Comparison of ENCODE assay signal across 9 cellular contexts in genomic region chr18:61893304-61893970, GRCh38. TPM values are rescaled to one million over a fixed set of nuclear protein-coding genes. Genes with fewer than 3 reads are reported as not detected.
DNase-seq lines count a peak whose midpoint lies in the region; ATAC-seq and TF ChIP-seq lines count a peak whose summit lies in the region.
"Had no signal": no experiment of that assay in that cellular context is flagged by ENCODE, and none has a peak within 500 bp of the region (broad histone marks: within the 10 kb centered on the region; RNA-seq: fewer than 3 reads in every experiment).

No MANE protein-coding gene starts in this region.

- H3K4me3 Mint-ChIP-seq in progenitor cell of endocrine pancreas (ENCODE audit: low read depth), result peak overlapping the region; percentile 95

- H3K36me3 ChIP-seq in PC-9 (ENCODE audit: low read depth) (no peaks in the 10 kb centered on the region), adipocyte (ENCODE audit: control insufficient read depth, insufficient read depth, low read length, severe bottlenecking) (no peaks in the 10 kb centered on the region)

- POLR2A ChIA-PET in PC-9 (lab: Charles Lee; ENCODE audit: unreplicated experiment), result interaction anchor here (0.6 kb wide), 1 partner anchor 197 kb away, joined by 3 read pairs; no protein-coding TSS in a partner anchor

- no peaks in the 10 kb centered on the region for H3F3A ChIP-seq in PC-9 (ENCODE audit: insufficient read depth, low read depth)

- BruUV-seq in PC-9 (replicated peaks; lab: Mats Ljungman, UMichigan), result no TSS peak

- ATAC-seq in HG02970 (IDR thresholded peaks at IDR 0.05; ENCODE audit: low FRiP score, unreplicated experiment) (peak; percentile 26), left ventricle myocardium superior (peak; percentile 65)

- TF ChIP-seq CTCF in PC-9 (conservative IDR thresholded peaks at IDR 0.05) (no peak), progenitor cell of endocrine pancreas (IDR thresholded peaks at IDR 0.05; ENCODE audit: unreplicated experiment) (peak; percentile 27)

- CTCF ChIA-PET in PC-9 (lab: Charles Lee), result no interaction called here

- no peak overlapping the region for H3K27ac ChIP-seq in PC-9
- H3K27ac ChIP-seq: 22Rv1 had no signal

- H3K9me3 ChIP-seq in PC-9 (ENCODE audit: insufficient read depth, low read depth) (no peaks in the 10 kb centered on the region), adipocyte (ENCODE audit: control insufficient read depth, low read length) (no peaks in the 10 kb centered on the region)

- no peaks in the 10 kb centered on the region for H3K27me3 Mint-ChIP-seq in progenitor cell of endocrine pancreas

- no peaks in the 10 kb centered on the region for H3K9me2 ChIP-seq in PC-9 (ENCODE audit: insufficient read depth)

- intact Hi-C loops in PC-9 (cut with micrococcal nuclease; ENCODE audit: unreplicated experiment), result loop anchor here (5.0 kb wide), 1 partner anchor 311 kb away; no protein-coding TSS in a partner anchor
- intact Hi-C loops in left ventricle myocardium superior (cut with micrococcal nuclease), result loop anchor here (5.0 kb wide), 1 partner anchor 61 kb away; no protein-coding TSS in a partner anchor

- H3K79me2 ChIP-seq in PC-9 (ENCODE audit: low read depth), result no peaks in the 10 kb centered on the region

- H2AFZ ChIP-seq in PC-9, result no peak overlapping the region; the same call in 1 of the 2 replicates

- peaks cover 26% of the 10 kb centered on the region for H3K4me1 Mint-ChIP-seq in progenitor cell of endocrine pancreas (ENCODE audit: low read depth)

- H3K9me3 Mint-ChIP-seq in progenitor cell of endocrine pancreas (ENCODE audit: low read depth), result no peaks in the 10 kb centered on the region

- H3K27me3 ChIP-seq in PC-9 (ENCODE audit: insufficient read depth, low read depth) (no peaks in the 10 kb centered on the region), adipocyte (replicated peaks; ENCODE audit: control insufficient read depth, insufficient read depth, low read length) (no peaks in the 10 kb centered on the region)

- H3K4me3 ChIP-seq in PC-9 (peak overlapping the region; percentile 43; the same call in 1 of the 2 replicates), adipocyte (ENCODE audit: low read length) (peak overlapping the region; percentile 86)

- peak overlapping the region; percentile 49 for H3K4me2 ChIP-seq in PC-9

- peak; percentile 88 for DNase-seq in DMS 273 (lab: John Stamatoyannopoulos, UW; ENCODE audit: unreplicated experiment)
- no peak for DNase-seq in DMS 273 treated with DMSO at 0.1 percent for 48 hours (lab: John Stamatoyannopoulos, UW)
- no peak for DNase-seq in PC-9
- DNase-seq in adipocyte (ENCODE audit: low read depth), result peak; percentile 75
- DNase-seq in left ventricle myocardium superior, result peak; percentile 75
- DNase-seq in progenitor cell of endocrine pancreas (ENCODE audit: low spot score, unreplicated experiment), result peak; percentile 62
- no peak for DNase-seq in T1000 (lab: John Stamatoyannopoulos, UW)

- H3K4me1 ChIP-seq in PC-9 (replicated peaks; ENCODE audit: insufficient read depth), result no peaks in the 10 kb centered on the region
- peaks cover 5% of the 10 kb centered on the region for H3K4me1 ChIP-seq in adipocyte (ENCODE audit: control insufficient read depth, insufficient read depth, low read length)

- peak overlapping the region; percentile 96 for H3K27ac Mint-ChIP-seq in progenitor cell of endocrine pancreas

- H3K36me3 Mint-ChIP-seq in progenitor cell of endocrine pancreas (ENCODE audit: insufficient read depth), result peaks cover 19% of the 10 kb centered on the region

- H3K9ac ChIP-seq in adipocyte (ENCODE audit: low read length), result peak overlapping the region; percentile 78

- H4K20me1 ChIP-seq in PC-9 (ENCODE audit: insufficient read depth), result no peaks in the 10 kb centered on the region

RNA-seq across cellular contexts. Expression of gene RNF152, which starts 0.6 kb away (rescaled TPM):
- total RNA-seq in PC-9 (2021) (0.20 TPM in 1 of 2 replicates, not detected in the other), left ventricle myocardium superior (10.8 TPM), progenitor cell of endocrine pancreas (32.0 and 33.4 TPM in 2 replicates)

Comparison
In these comparisons a context has a peak if more than half of its experiments do, and no peak if none do; other contexts are left out.
1. DNase-seq: peak in DMS 273 (single experiment), adipocyte (single experiment), left ventricle myocardium superior (single experiment) and progenitor cell of endocrine pancreas (single experiment); none in DMS 273 treated with DMSO at 0.1 percent for 48 hours (single experiment), PC-9 (0 of 2) and T1000 (single experiment).